Comparison of ENCODE assay signal across 1 cellular context in the genomic region with DNA sequence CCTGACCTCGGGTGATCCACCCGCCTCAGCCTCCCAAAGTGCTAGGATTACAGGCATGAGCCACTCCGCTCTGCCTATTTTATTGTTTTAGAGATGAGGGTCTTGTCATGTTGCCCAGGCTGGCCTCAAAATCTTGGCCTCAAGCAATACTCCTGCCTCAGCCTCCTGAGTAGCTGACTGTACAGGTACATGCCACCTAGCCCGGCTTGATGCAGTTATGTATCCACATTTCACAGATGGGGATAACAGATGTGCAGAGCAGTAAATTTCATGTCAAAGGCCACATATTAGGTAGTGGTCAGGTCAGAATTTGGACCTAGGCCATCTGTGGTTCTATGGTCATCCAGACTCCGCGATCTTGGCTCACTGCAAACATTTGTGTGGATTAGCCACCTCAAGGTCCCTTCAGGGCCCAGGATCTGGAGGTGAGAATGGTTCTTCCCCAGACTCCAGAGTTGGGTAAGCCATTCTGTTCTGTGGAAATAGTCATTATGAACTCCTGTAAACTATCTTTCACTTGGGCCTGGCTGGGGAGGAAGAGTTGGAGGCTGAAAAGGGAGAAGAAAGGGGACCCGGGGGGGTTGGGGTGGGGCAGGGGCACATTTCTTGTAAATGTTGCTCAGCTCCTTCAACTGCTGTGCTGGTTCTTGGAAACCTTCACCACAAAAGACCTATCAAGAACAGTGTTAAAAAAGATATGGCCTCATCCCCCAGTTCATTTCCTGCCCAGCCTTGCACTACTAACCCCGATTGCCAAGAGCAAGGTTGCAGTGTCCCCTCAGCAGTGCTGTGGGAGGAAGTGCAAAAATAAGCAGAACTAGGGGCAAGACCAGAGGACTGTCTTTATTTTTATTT.
TF ChIP-seq lines count a peak whose summit lies in the region.

No MANE protein-coding gene starts in this region.

TF ChIP-seq in K562, 482 proteins besides CTCF, POLR2A, EP300 and RAD21 (continued from another document and continues in another):
- TF ChIP-seq ZNF280A (IDR thresholded peaks at IDR 0.05; ENCODE audit: low read depth, partially characterized antibody) (no peak), ZBTB1 (CRISPR knock-in tag; IDR thresholded peaks at IDR 0.05; ENCODE audit: borderline replicate concordance, low read depth) (no peak), BRF2 (IDR thresholded peaks at IDR 0.05; ENCODE audit: borderline replicate concordance, insufficient read depth, insufficient read length) (no peak), ETV5 (CRISPR knock-in tag; IDR thresholded peaks at IDR 0.05; ENCODE audit: low read depth) (peak; percentile 99), ZNF395 (CRISPR knock-in tag; IDR thresholded peaks at IDR 0.05) (peak; percentile 84; the same call in 1 of the 2 replicates), MLLT1 (IDR thresholded peaks at IDR 0.05) (peak; percentile 49 to 95; a peak in 3 of 4 replicates), RFX1 (IDR thresholded peaks at IDR 0.05) (no peak), SRSF7 (optimal IDR thresholded peaks at IDR 0.05; ENCODE audit: low read depth, low read length) (no peak), BRF1 (IDR thresholded peaks at IDR 0.05; ENCODE audit: borderline replicate concordance, extremely low read depth, insufficient read length) (no peak), MTA3 (IDR thresholded peaks at IDR 0.05; ENCODE audit: borderline replicate concordance) (peak; percentile 71), USF1 (CRISPR knock-in tag; IDR thresholded peaks at IDR 0.05) (no peak; the same call in 1 of the 2 replicates), ZNF79 (CRISPR knock-in tag; IDR thresholded peaks at IDR 0.05; ENCODE audit: low read depth) (peak; percentile 57; the same call in 1 of the 2 replicates), ZNF408 (CRISPR knock-in tag; IDR thresholded peaks at IDR 0.05; ENCODE audit: low read depth) (no peak), NFIC (IDR thresholded peaks at IDR 0.05) (peak; percentile 90), ZBTB7A (IDR thresholded peaks at IDR 0.05; ENCODE audit: borderline replicate concordance, control insufficient read depth, low read depth, low read length) (peak; percentile 87; the same call in 1 of the 2 replicates), XRCC5 (IDR thresholded peaks at IDR 0.05; ENCODE audit: low read depth, low read length) (no peak), ZBTB34 (CRISPR knock-in tag; IDR thresholded peaks at IDR 0.05) (no peak), HMGN3 (IDR thresholded peaks at IDR 0.05; ENCODE audit: borderline replicate concordance, extremely low read depth, insufficient read length, low read depth, low read length) (peak; percentile 94), ZNF280B (CRISPR knock-in tag; IDR thresholded peaks at IDR 0.05) (no peak), ZHX1 (conservative IDR thresholded peaks at IDR 0.05; ENCODE audit: low read length) (0 out of 2 replicates have a peak, but pooled peaks have one; percentile 81), HLTF (IDR thresholded peaks at IDR 0.05) (no peak), MYNN (IDR thresholded peaks at IDR 0.05) (peak; percentile 93), MYNN (CRISPR knock-in tag; IDR thresholded peaks at IDR 0.05) (no peak), NEUROD1 (IDR thresholded peaks at IDR 0.05; ENCODE audit: borderline replicate concordance, low read depth, low read length, partially characterized antibody) (peak; percentile 96), ZNF133 (CRISPR knock-in tag; IDR thresholded peaks at IDR 0.05) (no peak), HNRNPL (IDR thresholded peaks at IDR 0.05; ENCODE audit: low read depth, low read length) (peak; percentile 78; the same call in 1 of the 2 replicates), CREB5 (CRISPR knock-in tag; IDR thresholded peaks at IDR 0.05) (peak; percentile 13; the same call in 1 of the 2 replicates), ETV1 (tag; conservative IDR thresholded peaks at IDR 0.05; ENCODE audit: low read depth) (peak; percentile 97), TGIF2 (CRISPR knock-in tag; IDR thresholded peaks at IDR 0.05) (no peak), TRIM28 (IDR thresholded peaks at IDR 0.05) (no peak), ZNF217 (CRISPR knock-in tag; IDR thresholded peaks at IDR 0.05) (no peak), CBX2 (IDR thresholded peaks at IDR 0.05; ENCODE audit: insufficient read depth, low read length, poor library complexity, severe bottlenecking) (no peak), NONO (IDR thresholded peaks at IDR 0.05; ENCODE audit: low read depth in 2 of 2, low read length in 1 of 2) (no peak), KDM4B (IDR thresholded peaks at IDR 0.05; ENCODE audit: borderline replicate concordance in 2 of 2, low read depth in 1 of 2) (no peak; a peak in 2 of 4 replicates), SETDB1 (IDR thresholded peaks at IDR 0.05; ENCODE audit: low read length) (no peak), JUNB (CRISPR knock-in tag; conservative IDR thresholded peaks at IDR 0.05) (0 out of 2 replicates have a peak, but pooled peaks have one; percentile 12)
- TF ChIP-seq, protein P1, sequence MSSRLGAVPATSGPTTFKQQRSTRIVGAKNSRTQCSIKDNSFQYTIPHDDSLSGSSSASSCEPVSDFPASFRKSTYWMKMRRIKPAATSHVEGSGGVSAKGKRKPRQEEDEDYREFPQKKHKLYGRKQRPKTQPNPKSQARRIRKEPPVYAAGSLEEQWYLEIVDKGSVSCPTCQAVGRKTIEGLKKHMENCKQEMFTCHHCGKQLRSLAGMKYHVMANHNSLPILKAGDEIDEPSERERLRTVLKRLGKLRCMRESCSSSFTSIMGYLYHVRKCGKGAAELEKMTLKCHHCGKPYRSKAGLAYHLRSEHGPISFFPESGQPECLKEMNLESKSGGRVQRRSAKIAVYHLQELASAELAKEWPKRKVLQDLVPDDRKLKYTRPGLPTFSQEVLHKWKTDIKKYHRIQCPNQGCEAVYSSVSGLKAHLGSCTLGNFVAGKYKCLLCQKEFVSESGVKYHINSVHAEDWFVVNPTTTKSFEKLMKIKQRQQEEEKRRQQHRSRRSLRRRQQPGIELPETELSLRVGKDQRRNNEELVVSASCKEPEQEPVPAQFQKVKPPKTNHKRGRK (tag; IDR thresholded peaks at IDR 0.05) = no peak
- TF ChIP-seq, protein P2, sequence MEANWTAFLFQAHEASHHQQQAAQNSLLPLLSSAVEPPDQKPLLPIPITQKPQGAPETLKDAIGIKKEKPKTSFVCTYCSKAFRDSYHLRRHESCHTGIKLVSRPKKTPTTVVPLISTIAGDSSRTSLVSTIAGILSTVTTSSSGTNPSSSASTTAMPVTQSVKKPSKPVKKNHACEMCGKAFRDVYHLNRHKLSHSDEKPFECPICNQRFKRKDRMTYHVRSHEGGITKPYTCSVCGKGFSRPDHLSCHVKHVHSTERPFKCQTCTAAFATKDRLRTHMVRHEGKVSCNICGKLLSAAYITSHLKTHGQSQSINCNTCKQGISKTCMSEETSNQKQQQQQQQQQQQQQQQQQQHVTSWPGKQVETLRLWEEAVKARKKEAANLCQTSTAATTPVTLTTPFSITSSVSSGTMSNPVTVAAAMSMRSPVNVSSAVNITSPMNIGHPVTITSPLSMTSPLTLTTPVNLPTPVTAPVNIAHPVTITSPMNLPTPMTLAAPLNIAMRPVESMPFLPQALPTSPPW (CRISPR knock-in tag; IDR thresholded peaks at IDR 0.05) = peak; percentile 100
